3 cellular contexts compared by ENCODE assay signal in genomic region chr21:35058058-35058457, GRCh38.
TF ChIP-seq lines count a peak whose summit lies in the region.

No MANE protein-coding gene starts in this region.

TF ChIP-seq in IMR-90, 13 proteins besides CTCF, POLR2A, EP300 and RAD21:
- TF ChIP-seq MXI1 (IDR thresholded peaks at IDR 0.05; ENCODE audit: borderline replicate concordance, low read depth, low read length) (no peak), MAZ (IDR thresholded peaks at IDR 0.05; ENCODE audit: borderline replicate concordance, low read depth, low read length) (no peak), ELK1 (IDR thresholded peaks at IDR 0.05; ENCODE audit: borderline replicate concordance, low read depth, low read length) (no peak), FOS (IDR thresholded peaks at IDR 0.05; ENCODE audit: low read depth, low read length) (no peak), CEBPB (IDR thresholded peaks at IDR 0.05; ENCODE audit: low read depth, low read length) (no peak), SMC3 (IDR thresholded peaks at IDR 0.05; ENCODE audit: low read depth, low read length) (no peak), RFX5 (IDR thresholded peaks at IDR 0.05; ENCODE audit: low read depth, low read length) (no peak), BHLHE40 (IDR thresholded peaks at IDR 0.05; ENCODE audit: low read depth, low read length) (no peak), USF2 (IDR thresholded peaks at IDR 0.05; ENCODE audit: low read depth, low read length) (no peak), NFE2L2 (IDR thresholded peaks at IDR 0.05; ENCODE audit: low read depth, low read length) (no peak), CHD1 (IDR thresholded peaks at IDR 0.05; ENCODE audit: low read depth, low read length) (no peak), RCOR1 (IDR thresholded peaks at IDR 0.05; ENCODE audit: insufficient replicate concordance, low read length) (no peak)

TF ChIP-seq in GM23338, 12 proteins besides CTCF, POLR2A, EP300 and RAD21 (continues in another document):
- TF ChIP-seq EZH2phosphoT487 (IDR thresholded peaks at IDR 0.05; ENCODE audit: unreplicated experiment) (no peak), JUNB (IDR thresholded peaks at IDR 0.05; ENCODE audit: unreplicated experiment) (no peak), POLR2AphosphoS5 (IDR thresholded peaks at IDR 0.05; ENCODE audit: low read depth) (no peak), EZH2 (IDR thresholded peaks at IDR 0.05; ENCODE audit: low read depth, unreplicated experiment) (no peak), ETS1 (IDR thresholded peaks at IDR 0.05) (no peak), STAT1 (IDR thresholded peaks at IDR 0.05; ENCODE audit: unreplicated experiment) (no peak), NANOG (IDR thresholded peaks at IDR 0.05; ENCODE audit: borderline replicate concordance) (no peak), CREB1 (CRISPR knock-in tag; IDR thresholded peaks at IDR 0.05; ENCODE audit: low read depth) (no peak), ZNF462 (CRISPR knock-in tag; IDR thresholded peaks at IDR 0.05) (no peak), ZNF114 (CRISPR knock-in tag; IDR thresholded peaks at IDR 0.05) (no peak)

TF ChIP-seq in HEK293T, 16 proteins besides CTCF, POLR2A, EP300 and RAD21:
- TF ChIP-seq ZNF384 (IDR thresholded peaks at IDR 0.05) = no peak
TF ChIP-seq in HEK293T: peak in this region for 0.
